In genomic region chr7:102412548-102412947, GRCh38 we compare ENCODE assay signal across 1 cellular context.
TF ChIP-seq lines count a peak whose summit lies in the region.

No MANE protein-coding gene starts in this region.

TF ChIP-seq in GM12878, 131 proteins besides CTCF, POLR2A, EP300 and RAD21:
- no peak for TF ChIP-seq ETV6 (conservative IDR thresholded peaks at IDR 0.05 in 1 of 2, IDR thresholded peaks at IDR 0.05 in 1 of 2; ENCODE audit: borderline replicate concordance in 1 of 2, low read depth in 1 of 2)
- TF ChIP-seq MYC (IDR thresholded peaks at IDR 0.05; ENCODE audit: insufficient read depth, insufficient read length, insufficient replicate concordance, low read length, severe bottlenecking), result no peak
- no peak for TF ChIP-seq MAX (IDR thresholded peaks at IDR 0.05; ENCODE audit: low read depth, low read length)
- no peak for TF ChIP-seq EGR1 (IDR thresholded peaks at IDR 0.05; ENCODE audit: borderline replicate concordance in 1 of 2, low read depth in 2 of 2, low read length in 2 of 2)
- TF ChIP-seq CREM (IDR thresholded peaks at IDR 0.05; ENCODE audit: low read depth), result no peak
- TF ChIP-seq ZNF592 (IDR thresholded peaks at IDR 0.05), result no peak
- no peak for TF ChIP-seq TCF12 (IDR thresholded peaks at IDR 0.05; ENCODE audit: low read depth, low read length)
- TF ChIP-seq ATF3 (IDR thresholded peaks at IDR 0.05; ENCODE audit: borderline replicate concordance, extremely low read depth, low read depth, low read length), result no peak
- no peak for TF ChIP-seq MTA2 (IDR thresholded peaks at IDR 0.05; ENCODE audit: low read depth)
- peak; percentile 46; the same call in 1 of the 2 replicates for TF ChIP-seq RUNX3 (IDR thresholded peaks at IDR 0.05; ENCODE audit: low read length)
- no peak for TF ChIP-seq CBX3 (IDR thresholded peaks at IDR 0.05; ENCODE audit: borderline replicate concordance, low read depth)
- TF ChIP-seq KAT2A (conservative IDR thresholded peaks at IDR 0.05; ENCODE audit: control insufficient read depth, low read depth, low read length), result no peak
- peak; percentile 53; the same call in 1 of the 2 replicates for TF ChIP-seq SMC3 (IDR thresholded peaks at IDR 0.05; ENCODE audit: borderline replicate concordance, low read length)
- TF ChIP-seq IKZF1 (conservative IDR thresholded peaks at IDR 0.05), result peak; percentile 38; the same call in 1 of the 2 replicates
- TF ChIP-seq HCFC1 (IDR thresholded peaks at IDR 0.05; ENCODE audit: low read length), result no peak
- no peak for TF ChIP-seq POU2F2 (IDR thresholded peaks at IDR 0.05; ENCODE audit: borderline replicate concordance, low read depth, low read length)
- no peak for TF ChIP-seq MTA3 (IDR thresholded peaks at IDR 0.05; ENCODE audit: borderline replicate concordance, low read length)
- TF ChIP-seq ZBTB33 (IDR thresholded peaks at IDR 0.05), result peak; percentile 89
- TF ChIP-seq WRNIP1 (IDR thresholded peaks at IDR 0.05; ENCODE audit: borderline replicate concordance, low read depth, low read length), result no peak
- no peak for TF ChIP-seq ZNF384 (IDR thresholded peaks at IDR 0.05; ENCODE audit: borderline replicate concordance, low read depth, low read length)
